Comparison of ENCODE assay signal across 1 cellular context in genomic region chr12:2691340-2692111, GRCh38.
TF ChIP-seq lines count a peak whose summit lies in the region.

No MANE protein-coding gene starts in this region.

TF ChIP-seq in WTC11, 78 proteins besides CTCF, POLR2A, EP300 and RAD21 (continued from another document):
- TF ChIP-seq USF2 (CRISPR knock-in tag; IDR thresholded peaks at IDR 0.05): peak; percentile 34; the same call in 1 of the 2 replicates
- no peak for TF ChIP-seq CDX4 (CRISPR knock-in tag; IDR thresholded peaks at IDR 0.05; ENCODE audit: borderline replicate concordance)
- TF ChIP-seq CREM (CRISPR knock-in tag; IDR thresholded peaks at IDR 0.05): peak; percentile 34; the same call in 1 of the 2 replicates
- no peak for TF ChIP-seq OVOL2 (CRISPR knock-in tag; IDR thresholded peaks at IDR 0.05; ENCODE audit: borderline replicate concordance)
- TF ChIP-seq TEAD1 (CRISPR knock-in tag; IDR thresholded peaks at IDR 0.05): no peak
- no peak for TF ChIP-seq ZNF416 (CRISPR knock-in tag; IDR thresholded peaks at IDR 0.05)
- no peak for TF ChIP-seq SMAD4 (CRISPR knock-in tag; IDR thresholded peaks at IDR 0.05)
- TF ChIP-seq ARID4B (CRISPR knock-in tag; IDR thresholded peaks at IDR 0.05; ENCODE audit: borderline replicate concordance): no peak
- no peak for TF ChIP-seq JUN (CRISPR knock-in tag; IDR thresholded peaks at IDR 0.05)
- no peak for TF ChIP-seq RELA (CRISPR knock-in tag; IDR thresholded peaks at IDR 0.05; ENCODE audit: borderline replicate concordance)
- no peak for TF ChIP-seq MXD4 (CRISPR knock-in tag; IDR thresholded peaks at IDR 0.05; ENCODE audit: borderline replicate concordance)
- no peak for TF ChIP-seq NR1H2 (CRISPR knock-in tag; IDR thresholded peaks at IDR 0.05)
- no peak for TF ChIP-seq RORB (CRISPR knock-in tag; IDR thresholded peaks at IDR 0.05)
- TF ChIP-seq ZNF317 (CRISPR knock-in tag; IDR thresholded peaks at IDR 0.05; ENCODE audit: borderline replicate concordance, low read depth): no peak
- no peak for TF ChIP-seq ZNF263 (CRISPR knock-in tag; IDR thresholded peaks at IDR 0.05; ENCODE audit: low read depth)
- TF ChIP-seq MYBL2 (CRISPR knock-in tag; IDR thresholded peaks at IDR 0.05): no peak
- TF ChIP-seq ZNF396 (CRISPR knock-in tag; IDR thresholded peaks at IDR 0.05; ENCODE audit: borderline replicate concordance): no peak
- TF ChIP-seq AFF4 (CRISPR knock-in tag; IDR thresholded peaks at IDR 0.05; ENCODE audit: borderline replicate concordance): no peak
- 0 out of 2 replicates have a peak, but pooled peaks have one; percentile 40 for TF ChIP-seq SMAD3 (CRISPR knock-in tag; IDR thresholded peaks at IDR 0.05; ENCODE audit: borderline replicate concordance)
- peak; percentile 39; the same call in 1 of the 2 replicates for TF ChIP-seq MAX (CRISPR knock-in tag; IDR thresholded peaks at IDR 0.05)
- no peak for TF ChIP-seq AR (CRISPR knock-in tag; IDR thresholded peaks at IDR 0.05)
- 0 out of 2 replicates have a peak, but pooled peaks have one; percentile 21 for TF ChIP-seq SP1 (CRISPR knock-in tag; conservative IDR thresholded peaks at IDR 0.05)
- TF ChIP-seq KAT7 (CRISPR knock-in tag; IDR thresholded peaks at IDR 0.05; ENCODE audit: borderline replicate concordance): no peak
- no peak for TF ChIP-seq MLX (CRISPR knock-in tag; IDR thresholded peaks at IDR 0.05)
- no peak for TF ChIP-seq TP53 (CRISPR knock-in tag; IDR thresholded peaks at IDR 0.05)
- TF ChIP-seq ZNF281 (CRISPR knock-in tag; IDR thresholded peaks at IDR 0.05): no peak
- TF ChIP-seq ZNF512 (CRISPR knock-in tag; IDR thresholded peaks at IDR 0.05; ENCODE audit: borderline replicate concordance): no peak
- no peak for TF ChIP-seq ZNF219 (CRISPR knock-in tag; IDR thresholded peaks at IDR 0.05; ENCODE audit: borderline replicate concordance)
- no peak for TF ChIP-seq ELF4 (CRISPR knock-in tag; IDR thresholded peaks at IDR 0.05; ENCODE audit: low read depth)
